In genomic region chr15:51267047-51267713, GRCh38 we compare ENCODE assay signal across 8 cellular contexts.
DNase-seq lines count a peak whose midpoint lies in the region; ATAC-seq, FAIRE-seq and TF ChIP-seq lines count a peak whose summit lies in the region.

No MANE protein-coding gene starts in this region.

- no peak for TF ChIP-seq CTCF in BJ (IDR thresholded peaks at IDR 0.05; ENCODE audit: insufficient read depth, low read depth, low read length)

- DNase-seq in BJ (ENCODE audit: low read depth) = no peak
- DNase-seq in SJCRH30 = no peak
- no peak for DNase-seq in Right ventricle myocardium superior
- peak; percentile 19 for DNase-seq in occipital lobe (lab: John Stamatoyannopoulos, UW)
- DNase-seq in H54 (ENCODE audit: insufficient read length, low spot score) = no peak
- DNase-seq in mesenteric fat pad (ENCODE audit: low spot score) = no peak

- POLR2A ChIA-PET in BJ (lab: Charles Lee) = no interaction called here

- H3K4me3 ChIP-seq in BJ (ENCODE audit: low read depth, low read length) = peak overlapping the region; percentile 34
- peak overlapping the region; percentile 26 for H3K4me3 ChIP-seq in SJCRH30

- peaks cover 8% of the 10 kb centered on the region for H3K27me3 ChIP-seq in BJ (ENCODE audit: control insufficient read depth, insufficient read depth, low read length)
- no peaks in the 10 kb centered on the region for H3K27me3 ChIP-seq in SJCRH30

- no peak for FAIRE-seq in H54 (lab: Jason Lieb, UNC)

- H3K9me3 ChIP-seq in SJCRH30 (replicated peaks) = no peaks in the 10 kb centered on the region

- TF ChIP-seq POLR2A in H54 (IDR thresholded peaks at IDR 0.05; ENCODE audit: low read depth, low read length) = no peak

- intact Hi-C loops in Right ventricle myocardium superior (cut with DNase I) = loop anchor here (10.0 kb wide), 1 partner anchor 52 kb away; no protein-coding TSS in a partner anchor

- CTCF ChIA-PET in BJ (lab: Yijun Ruan, JAX) = interaction anchor here (0.9 to 4.0 kb wide), 8 partner anchors 14 to 136 kb away, joined by 3 to 27 read pairs (median 6); no protein-coding TSS in a partner anchor

- H3K36me3 ChIP-seq in BJ (ENCODE audit: control insufficient read depth, insufficient read depth, low read length) (no peaks in the 10 kb centered on the region), SJCRH30 (no peaks in the 10 kb centered on the region)

- no peak overlapping the region for H3K27ac ChIP-seq in SJCRH30

- peak; percentile 76 for ATAC-seq in Right ventricle myocardium superior (ENCODE audit: poor library complexity)
- no peak for ATAC-seq in HG03108 (IDR thresholded peaks at IDR 0.05; ENCODE audit: unreplicated experiment)
- ATAC-seq in HG02884 (IDR thresholded peaks at IDR 0.05; ENCODE audit: unreplicated experiment) = no peak

- no peaks in the 10 kb centered on the region for H3K4me1 ChIP-seq in SJCRH30
